Comparison of ENCODE assay signal across 1 cellular context in the genomic region with DNA sequence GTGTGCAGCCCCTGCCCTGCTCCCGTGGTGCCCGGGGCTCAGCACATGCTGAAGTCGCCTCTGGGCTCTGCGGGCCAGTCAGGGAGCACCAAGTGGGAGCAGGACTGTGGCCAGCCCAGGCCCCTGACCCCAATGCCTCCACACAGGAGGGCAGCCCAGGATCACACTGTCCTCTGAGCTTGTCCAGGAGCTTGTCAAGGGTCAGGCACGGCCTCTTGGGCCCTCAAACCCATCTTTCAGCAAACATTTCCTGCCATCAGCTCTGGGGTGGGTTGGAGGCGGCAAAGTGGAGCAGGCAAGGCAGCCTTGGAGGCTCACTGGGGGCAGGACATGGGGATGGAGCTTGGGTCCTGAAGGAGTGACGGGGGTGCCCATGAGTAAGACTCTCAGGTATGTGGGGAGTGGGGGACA.
TF ChIP-seq lines count a peak whose summit lies in the region.

No MANE protein-coding gene starts in this region.

TF ChIP-seq in H1, 55 proteins besides CTCF, POLR2A, EP300 and RAD21:
- no peak for TF ChIP-seq MAFK (IDR thresholded peaks at IDR 0.05; ENCODE audit: low read depth, low read length)
- TF ChIP-seq SIN3A (conservative IDR thresholded peaks at IDR 0.05 in 1 of 2, IDR thresholded peaks at IDR 0.05 in 1 of 2; ENCODE audit: low read depth in 1 of 2, low read length in 2 of 2) = no peak
- TF ChIP-seq SRF (IDR thresholded peaks at IDR 0.05; ENCODE audit: low read depth, low read length) = no peak
- TF ChIP-seq, protein P1, sequence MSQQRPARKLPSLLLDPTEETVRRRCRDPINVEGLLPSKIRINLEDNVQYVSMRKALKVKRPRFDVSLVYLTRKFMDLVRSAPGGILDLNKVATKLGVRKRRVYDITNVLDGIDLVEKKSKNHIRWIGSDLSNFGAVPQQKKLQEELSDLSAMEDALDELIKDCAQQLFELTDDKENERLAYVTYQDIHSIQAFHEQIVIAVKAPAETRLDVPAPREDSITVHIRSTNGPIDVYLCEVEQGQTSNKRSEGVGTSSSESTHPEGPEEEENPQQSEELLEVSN (IDR thresholded peaks at IDR 0.05) = no peak
- TF ChIP-seq, protein P2, sequence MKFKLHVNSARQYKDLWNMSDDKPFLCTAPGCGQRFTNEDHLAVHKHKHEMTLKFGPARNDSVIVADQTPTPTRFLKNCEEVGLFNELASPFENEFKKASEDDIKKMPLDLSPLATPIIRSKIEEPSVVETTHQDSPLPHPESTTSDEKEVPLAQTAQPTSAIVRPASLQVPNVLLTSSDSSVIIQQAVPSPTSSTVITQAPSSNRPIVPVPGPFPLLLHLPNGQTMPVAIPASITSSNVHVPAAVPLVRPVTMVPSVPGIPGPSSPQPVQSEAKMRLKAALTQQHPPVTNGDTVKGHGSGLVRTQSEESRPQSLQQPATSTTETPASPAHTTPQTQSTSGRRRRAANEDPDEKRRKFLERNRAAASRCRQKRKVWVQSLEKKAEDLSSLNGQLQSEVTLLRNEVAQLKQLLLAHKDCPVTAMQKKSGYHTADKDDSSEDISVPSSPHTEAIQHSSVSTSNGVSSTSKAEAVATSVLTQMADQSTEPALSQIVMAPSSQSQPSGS (IDR thresholded peaks at IDR 0.05; ENCODE audit: low read length) = no peak
- no peak for TF ChIP-seq FOSL1 (IDR thresholded peaks at IDR 0.05; ENCODE audit: insufficient read depth, low read depth, low read length)
- TF ChIP-seq CBX8 (IDR thresholded peaks at IDR 0.05; ENCODE audit: borderline replicate concordance, low read depth, low read length) = no peak
- TF ChIP-seq SUZ12 (IDR thresholded peaks at IDR 0.05; ENCODE audit: low read length) = no peak
- no peak for TF ChIP-seq ASH2L (IDR thresholded peaks at IDR 0.05; ENCODE audit: low read length)
- TF ChIP-seq BACH1 (IDR thresholded peaks at IDR 0.05; ENCODE audit: low read length) = no peak
- no peak for TF ChIP-seq SP4 (IDR thresholded peaks at IDR 0.05; ENCODE audit: low read length)
- no peak for TF ChIP-seq ZNF274 (IDR thresholded peaks at IDR 0.05; ENCODE audit: borderline replicate concordance, extremely low read depth, low read length)
- no peak for TF ChIP-seq JUND (IDR thresholded peaks at IDR 0.05; ENCODE audit: low read length)
- TF ChIP-seq CTBP2 (IDR thresholded peaks at IDR 0.05; ENCODE audit: borderline replicate concordance, insufficient read depth, insufficient read length, low read length) = no peak
